8 cellular contexts compared by ENCODE assay signal in genomic region chr2:214233164-214233563, GRCh38.
"Had no signal": no experiment of that assay in that cellular context is flagged by ENCODE, and none has a peak within 500 bp of the region (broad histone marks: within the 10 kb centered on the region; RNA-seq: fewer than 3 reads in every experiment).

No MANE protein-coding gene starts in this region.

- H3K4me3 ChIP-seq: GM12878 had no signal

- DNase-seq: GDM1, GF-D8 had no signal

- FAIRE-seq: G401.6, GM12878, GM12891, GM12892, GM18507, GM19239 had no signal

- ATAC-seq: GM12878 had no signal
